8 cellular contexts compared by ENCODE assay signal in the genomic region with DNA sequence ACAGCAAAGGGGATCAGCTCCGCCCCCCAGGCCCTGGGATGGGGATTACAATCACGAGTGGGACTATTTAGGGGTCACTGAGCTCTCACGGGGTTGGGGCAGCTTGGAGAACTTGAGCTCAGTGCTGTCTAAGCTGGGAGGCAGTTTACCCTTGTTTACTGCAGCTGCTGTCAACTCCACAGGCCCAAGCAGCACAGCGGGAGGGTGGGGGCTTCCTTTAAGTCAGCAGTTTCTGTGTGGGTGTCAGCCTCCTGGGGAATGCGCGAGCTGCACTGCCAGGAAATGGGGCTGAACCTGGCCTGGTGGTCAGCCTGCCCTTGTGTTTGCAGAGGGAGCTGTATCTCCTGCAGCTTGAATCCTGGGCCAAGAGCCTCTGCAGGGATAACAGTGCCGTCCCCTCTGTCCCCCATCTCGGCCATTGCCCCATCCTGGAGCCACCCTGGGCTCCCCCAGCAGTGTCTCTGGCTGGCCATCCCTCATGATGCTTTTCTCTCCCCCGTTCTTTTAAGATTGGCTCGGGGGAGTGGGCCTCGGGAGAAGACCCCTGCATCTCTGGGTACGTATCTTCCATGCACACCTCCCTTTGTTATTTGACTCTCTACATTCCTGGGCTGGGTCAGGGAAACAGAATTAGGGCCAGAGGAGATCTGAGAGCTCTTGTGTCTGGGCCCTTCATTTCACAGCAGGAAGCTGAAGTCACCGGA. TPM values are rescaled to one million over a fixed set of nuclear protein-coding genes. Genes with fewer than 3 reads are reported as not detected.
DNase-seq lines count a peak whose midpoint lies in the region; ATAC-seq and TF ChIP-seq lines count a peak whose summit lies in the region.

No MANE protein-coding gene starts in this region.

- TF ChIP-seq RAD21 in Ishikawa (IDR thresholded peaks at IDR 0.05; ENCODE audit: low read depth): no peak

- ATAC-seq in activated T-cell treated with anti-CD3 and anti-CD28 coated beads, Interleukin-2, amount 50 U/mL, for 4 hours: no peak
- peak; percentile 2 to 20 for ATAC-seq in left cardiac atrium
- no peak for ATAC-seq in HG03439 (IDR thresholded peaks at IDR 0.05; ENCODE audit: unreplicated experiment)

- H3K36me3 Mint-ChIP-seq in activated T-cell treated with anti-CD3 and anti-CD28 coated beads, Interleukin-2, amount 50 U/mL, for 4 hours (ENCODE audit: insufficient read depth): no peaks in the 10 kb centered on the region

- no peak for TF ChIP-seq EP300 in Ishikawa (IDR thresholded peaks at IDR 0.05; ENCODE audit: borderline replicate concordance)

- no peaks in the 10 kb centered on the region for H3K27me3 Mint-ChIP-seq in activated T-cell treated with anti-CD3 and anti-CD28 coated beads, Interleukin-2, amount 50 U/mL, for 4 hours (ENCODE audit: low read depth)

- peak overlapping the region; percentile 8 for H3K4me3 Mint-ChIP-seq in activated T-cell treated with anti-CD3 and anti-CD28 coated beads, Interleukin-2, amount 50 U/mL, for 4 hours

- peak; percentile 35 for DNase-seq in activated T-cell treated with anti-CD3 and anti-CD28 coated beads, Interleukin-2, amount 50 U/mL, for 4 hours
- DNase-seq in left cardiac atrium (peak; percentile 55), NCI-H187 treated with DMSO at 0.1 percent for 48 hours (lab: John Stamatoyannopoulos, UW) (no peak), KBM-7 (no peak), hypothalamus (lab: John Stamatoyannopoulos, UW) (no peak)
- DNase-seq in stimulated activated CD4-positive, alpha-beta T cell treated with anti-CD3 and anti-CD28 coated beads, Interleukin-1b, Interleukin-23, amount 100 ng/mL, for 48 hours: peak; percentile 46

- in situ Hi-C loops in KBM-7 (cut with MboI; ENCODE audit: low pct_unique_long_range_greater_than_20kb, low sequenced_read_pairs): no loop called here

- H3K4me1 Mint-ChIP-seq in activated T-cell treated with anti-CD3 and anti-CD28 coated beads, Interleukin-2, amount 50 U/mL, for 4 hours (ENCODE audit: low read depth): peaks cover 75% of the 10 kb centered on the region

- intact Hi-C loops in left cardiac atrium (cut with DNase I): loop anchor here in 1 of 2 donors (5.0 to 10.0 kb wide), 3 partner anchors 34 to 104 kb away; a partner anchor contains a TSS

- H3K9me3 Mint-ChIP-seq in activated T-cell treated with anti-CD3 and anti-CD28 coated beads, Interleukin-2, amount 50 U/mL, for 4 hours: no peaks in the 10 kb centered on the region

TF ChIP-seq in Ishikawa, 13 proteins besides CTCF, POLR2A, EP300 and RAD21:
- TF ChIP-seq, protein P1, sequence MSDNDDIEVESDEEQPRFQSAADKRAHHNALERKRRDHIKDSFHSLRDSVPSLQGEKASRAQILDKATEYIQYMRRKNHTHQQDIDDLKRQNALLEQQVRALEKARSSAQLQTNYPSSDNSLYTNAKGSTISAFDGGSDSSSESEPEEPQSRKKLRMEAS (IDR thresholded peaks at IDR 0.05): no peak
- TF ChIP-seq EGR1 (IDR thresholded peaks at IDR 0.05) (0 out of 2 replicates have a peak, but pooled peaks have one; percentile 31), YY1 (IDR thresholded peaks at IDR 0.05; ENCODE audit: low read depth) (no peak), TCF12 (IDR thresholded peaks at IDR 0.05; ENCODE audit: low read depth) (peak; percentile 76), TEAD4 (IDR thresholded peaks at IDR 0.05) (0 out of 2 replicates have a peak, but pooled peaks have one; percentile 24), ZBTB7A (IDR thresholded peaks at IDR 0.05; ENCODE audit: low read depth) (peak; percentile 88; the same call in 1 of the 2 replicates), NFIC (IDR thresholded peaks at IDR 0.05) (0 out of 2 replicates have a peak, but pooled peaks have one; percentile 69)
- TF ChIP-seq, protein P2, sequence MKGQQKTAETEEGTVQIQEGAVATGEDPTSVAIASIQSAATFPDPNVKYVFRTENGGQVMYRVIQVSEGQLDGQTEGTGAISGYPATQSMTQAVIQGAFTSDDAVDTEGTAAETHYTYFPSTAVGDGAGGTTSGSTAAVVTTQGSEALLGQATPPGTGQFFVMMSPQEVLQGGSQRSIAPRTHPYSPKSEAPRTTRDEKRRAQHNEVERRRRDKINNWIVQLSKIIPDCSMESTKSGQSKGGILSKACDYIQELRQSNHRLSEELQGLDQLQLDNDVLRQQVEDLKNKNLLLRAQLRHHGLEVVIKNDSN (IDR thresholded peaks at IDR 0.05): no peak

RNA-seq across cellular contexts. Expression of a gene that starts 30.0 kb away (rescaled TPM):
- total RNA-seq in activated T-cell treated with anti-CD3 and anti-CD28 coated beads, Interleukin-2, amount 50 U/mL, for 4 hours: 1 to 10 TPM; 2.3 to 7.6 (median 5.1) TPM
- total RNA-seq in left cardiac atrium: 10 to 100 TPM; 15.5 to 24.8 TPM

Comparison
In these comparisons a context has a peak if more than half of its experiments do, and no peak if none do; other contexts are left out.
1. ATAC-seq: peak in left cardiac atrium (2 of 2); none in activated T-cell treated with anti-CD3 and anti-CD28 coated beads, Interleukin-2, amount 50 U/mL, for 4 hours (0 of 2) and HG03439 (single experiment).
2. DNase-seq: peak in activated T-cell treated with anti-CD3 and anti-CD28 coated beads, Interleukin-2, amount 50 U/mL, for 4 hours (single experiment), left cardiac atrium (single experiment) and stimulated activated CD4-positive, alpha-beta T cell treated with anti-CD3 and anti-CD28 coated beads, Interleukin-1b, Interleukin-23, amount 100 ng/mL, for 48 hours (single experiment); none in NCI-H187 treated with DMSO at 0.1 percent for 48 hours (single experiment), KBM-7 (single experiment) and hypothalamus (0 of 51).